Comparison of ENCODE assay signal across 9 cellular contexts in the genomic region with DNA sequence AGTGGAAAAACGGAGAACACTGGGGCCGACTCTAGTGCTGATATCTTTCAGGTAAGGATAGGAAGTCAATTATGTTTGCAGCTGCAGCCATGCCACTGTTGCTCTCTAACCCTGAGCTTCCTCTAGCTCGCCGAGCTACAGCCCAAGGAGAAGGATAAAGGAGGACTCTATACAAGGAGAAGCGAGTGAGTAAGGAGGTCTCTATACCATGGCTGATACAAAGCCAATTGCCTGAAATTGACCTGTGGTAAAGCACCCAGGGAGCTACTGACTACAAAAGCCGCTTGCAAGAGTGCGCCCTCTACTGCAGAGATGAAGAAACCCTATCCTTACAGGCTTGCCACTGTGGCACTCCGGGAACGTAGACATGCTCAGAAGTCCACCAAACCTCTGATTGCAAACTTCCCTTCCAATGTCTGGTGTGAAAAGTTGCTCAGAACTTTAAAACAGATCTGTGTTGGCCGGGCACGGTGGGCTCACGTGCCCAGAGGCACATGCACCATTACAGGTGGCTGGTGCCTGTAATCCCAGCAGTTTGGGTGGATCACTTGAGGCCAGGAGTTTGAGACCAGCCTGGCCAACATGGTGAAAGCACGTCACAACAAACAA. TPM values are rescaled to one million over a fixed set of nuclear protein-coding genes. Genes with fewer than 3 reads are reported as not detected.
DNase-seq lines count a peak whose midpoint lies in the region; ATAC-seq and TF ChIP-seq lines count a peak whose summit lies in the region.
"Had no signal": no experiment of that assay in that cellular context is flagged by ENCODE, and none has a peak within 500 bp of the region (broad histone marks: within the 10 kb centered on the region; RNA-seq: fewer than 3 reads in every experiment).

No MANE protein-coding gene starts in this region.

- H3K27ac ChIP-seq in GM23338 (ENCODE audit: low read depth) (no peak overlapping the region), mesenchymal stem cell (ENCODE audit: low read length, poor library complexity, severe bottlenecking) (no peak overlapping the region), ovary (no peak overlapping the region)

- no peaks in the 10 kb centered on the region for H4K20me1 ChIP-seq in GM23338 (replicated peaks; ENCODE audit: insufficient read depth)

- no peak overlapping the region for H3K4me3 ChIP-seq in GM23338
- no peak overlapping the region for H3K4me3 ChIP-seq in mesenchymal stem cell (ENCODE audit: insufficient read depth in 1 of 2, low read depth in 1 of 2, low read length in 2 of 2)
- H3K4me3 ChIP-seq in ovary = no peak overlapping the region

- H3F3A ChIP-seq in GM23338 (replicated peaks; ENCODE audit: low read depth) = 0 out of 2 replicates have a peak, but pooled peaks cover 3% of the 10 kb centered on the region

- H3K4ac ChIP-seq in mesenchymal stem cell (ENCODE audit: low read depth in 1 of 2, low read length in 2 of 2) = no peak overlapping the region

- H2BK5ac ChIP-seq in mesenchymal stem cell (ENCODE audit: low read depth, low read length, poor library complexity, severe bottlenecking) = no peak overlapping the region

- H2BK15ac ChIP-seq in mesenchymal stem cell (ENCODE audit: low read depth, poor library complexity, severe bottlenecking) = no peak overlapping the region

- no peak overlapping the region for H4K8ac ChIP-seq in mesenchymal stem cell (ENCODE audit: low read length)

- intact Hi-C loops in ovary (cut with DNase I) = no loop called here

- H2BK120ac ChIP-seq in mesenchymal stem cell (ENCODE audit: low read depth, low read length) = no peak overlapping the region

- H3K27ac Mint-ChIP-seq in GM23338 = no peak overlapping the region

- H3K23ac ChIP-seq in mesenchymal stem cell (ENCODE audit: low read length in 2 of 2) = no peak overlapping the region

- H3K18ac ChIP-seq in mesenchymal stem cell (ENCODE audit: low read depth in 1 of 2, low read length in 2 of 2) = no peak overlapping the region

- no peak overlapping the region for H3K14ac ChIP-seq in mesenchymal stem cell (ENCODE audit: low read length in 2 of 2)

- peaks cover 26% of the 10 kb centered on the region for H3K27me3 Mint-ChIP-seq in GM23338 (ENCODE audit: insufficient read depth, low read depth, poor library complexity)

- H3K36me3 ChIP-seq in GM23338 (ENCODE audit: insufficient read depth) = no peaks in the 10 kb centered on the region
- no peaks in the 10 kb centered on the region for H3K36me3 ChIP-seq in mesenchymal stem cell (ENCODE audit: control insufficient read depth in 1 of 2, insufficient read depth in 2 of 2, low read depth in 1 of 2, low read length in 2 of 2)
- no peaks in the 10 kb centered on the region for H3K36me3 ChIP-seq in ovary

- peak overlapping the region; percentile 61; the same call in 1 of the 2 replicates for H2AFZ ChIP-seq in GM23338
- H2AFZ ChIP-seq in mesenchymal stem cell (ENCODE audit: low read depth, low read length) = no peak overlapping the region

- no peak overlapping the region for H2AK5ac ChIP-seq in mesenchymal stem cell (ENCODE audit: low read length, severe bottlenecking)

- H3K4me1 ChIP-seq in GM23338 (ENCODE audit: insufficient read depth) (peaks cover 7% of the 10 kb centered on the region), mesenchymal stem cell (ENCODE audit: control insufficient read depth, insufficient read depth, low read depth, low read length) (peaks cover 2% of the 10 kb centered on the region), ovary (ENCODE audit: insufficient read depth) (no peaks in the 10 kb centered on the region)

- H4K91ac ChIP-seq in mesenchymal stem cell (ENCODE audit: low read length) = no peak overlapping the region

- TF ChIP-seq POLR2A in ovary (IDR thresholded peaks at IDR 0.05) = no peak

- H3K4me2 ChIP-seq in GM23338 (no peak overlapping the region), mesenchymal stem cell (ENCODE audit: low read length, poor library complexity, severe bottlenecking) (no peak overlapping the region)

- peak; percentile 95 for ATAC-seq in GM23338

- H3K9ac ChIP-seq in mesenchymal stem cell (ENCODE audit: low read length) = no peak overlapping the region

- no peaks in the 10 kb centered on the region for H3K79me1 ChIP-seq in mesenchymal stem cell (replicated peaks; ENCODE audit: low read length, poor library complexity, severe bottlenecking)

- H2BK12ac ChIP-seq in mesenchymal stem cell (ENCODE audit: low read length in 2 of 2) = no peak overlapping the region

- H3K79me2 ChIP-seq in GM23338 (replicated peaks; ENCODE audit: insufficient read depth) = no peaks in the 10 kb centered on the region

- peak; percentile 58 for DNase-seq in Ammon's horn (ENCODE audit: low spot score)
- DNase-seq in GM23338 (ENCODE audit: low spot score) = peak; percentile 95
- DNase-seq in NCI-H2196 treated with DMSO at 0.1 percent for 48 hours (lab: John Stamatoyannopoulos, UW; ENCODE audit: unreplicated experiment) = peak; percentile 10
- peak; percentile 19 to 43 for DNase-seq in activated CD4-positive, alpha-beta T cell treated with anti-CD3 and anti-CD28 coated beads for 24 hours (ENCODE audit: low read depth in 2 of 2)
- DNase-seq in effector CD4-positive, alpha-beta T cell = peak; percentile 32
- DNase-seq in mesenchymal stem cell = peak; percentile 66
- DNase-seq in stimulated activated naive CD4-positive, alpha-beta T cell treated with Interleukin-2 at 50 U/mL for 16 hours (lab: John Stamatoyannopoulos, UW) = peak; percentile 19
- no peak for DNase-seq in ovary

- no peaks in the 10 kb centered on the region for H3K36me3 Mint-ChIP-seq in GM23338 (ENCODE audit: low read depth)

- no peaks in the 10 kb centered on the region for H3K9me2 ChIP-seq in GM23338 (ENCODE audit: insufficient read depth)

- WGBS in mesenchymal stem cell = 23% methylated on average over 12 of the region's 13 CpGs
- WGBS in ovary, 3 donors = 20 to 22% (median 20%) methylated on average over 13 of the region's 13 CpGs

- TF ChIP-seq CTCF in GM23338 (conservative IDR thresholded peaks at IDR 0.05; ENCODE audit: low read depth in 2 of 2) (peak; percentile 82 to 89), ovary (IDR thresholded peaks at IDR 0.05) (no peak)

- H3K9me3 ChIP-seq in mesenchymal stem cell (ENCODE audit: control insufficient read depth, low read length) = no peaks in the 10 kb centered on the region
- H3K9me3 ChIP-seq in ovary = no peaks in the 10 kb centered on the region

- TF ChIP-seq EP300 in ovary (IDR thresholded peaks at IDR 0.05) = no peak

- H3K9me3 Mint-ChIP-seq in GM23338 = no peaks in the 10 kb centered on the region

- H3K4me1 Mint-ChIP-seq in GM23338 = peaks cover 12% of the 10 kb centered on the region

- peaks cover 37% of the 10 kb centered on the region for H3K27me3 ChIP-seq in GM23338 (ENCODE audit: insufficient read depth)
- H3K27me3 ChIP-seq in mesenchymal stem cell (ENCODE audit: control insufficient read depth in 1 of 2, insufficient read depth in 1 of 2, low read length in 2 of 2) = peaks cover 38% of the 10 kb centered on the region in 2 experiments
- no peaks in the 10 kb centered on the region for H3K27me3 ChIP-seq in ovary

- H3K4me3 Mint-ChIP-seq in GM23338 = no peak overlapping the region

RNA-seq across cellular contexts. Expression of gene SLC46A1, which starts 10.8 kb away (rescaled TPM):
- 12.5 and 12.7 TPM in 2 replicates for total RNA-seq in GM23338 (2014; rRNA removed; shearing (Covaris generic))
- polyA plus RNA-seq in GM23338 (2016; fragmentation: Nextera tagmentation; extraction: Ambion mirVana) (3.3 TPM in 2 replicates), ovary (10 to 100 TPM in 1 of 2 donors, 1 to 10 TPM in 1; 4.0 to 32.2 TPM)
- polyA plus RNA-seq in mesenchymal stem cell (2013, experiment 1 of 2) = 3.4 TPM
- 3.4 TPM for polyA plus RNA-seq in mesenchymal stem cell (2013, experiment 2 of 2)
- total RNA-seq in ovary = 10 to 100 TPM in 5 of 7 donors, 1 to 10 TPM in 2; 5.0 to 13.6 (median 12.2) TPM

RNA-seq across cellular contexts. Expression of gene SARM1, which starts 45.3 kb away (rescaled TPM):
- total RNA-seq in GM23338 (2014; rRNA removed; shearing (Covaris generic)) = 10.4 and 15.3 TPM in 2 replicates
- polyA plus RNA-seq in GM23338 (2016; fragmentation: Nextera tagmentation; extraction: Ambion mirVana) = 0.89 and 1.4 TPM in 2 replicates
- 4.1 TPM for polyA plus RNA-seq in mesenchymal stem cell (2013, experiment 1 of 2)
- polyA plus RNA-seq in mesenchymal stem cell (2013, experiment 2 of 2) = 3.9 TPM
- total RNA-seq in ovary = 10 to 100 TPM in 6 of 7 donors, 1 to 10 TPM in 1; 7.4 to 21.5 (median 16.5) TPM
- 10 to 100 TPM in 1 of 2 donors, 1 to 10 TPM in 1; 9.0 to 12.4 TPM for polyA plus RNA-seq in ovary

RNA-seq across cellular contexts. Expression of gene VTN, which starts 46.7 kb away (rescaled TPM):
- total RNA-seq in GM23338 (2014; rRNA removed; shearing (Covaris generic)) = 0.35 TPM in 1 of 2 replicates, not detected in the other
- polyA plus RNA-seq in GM23338 (2016; fragmentation: Nextera tagmentation; extraction: Ambion mirVana) = 0.16 and 0.17 TPM in 2 replicates
- polyA plus RNA-seq in mesenchymal stem cell (2013, experiment 1 of 2) = 0.76 TPM
- 0.58 TPM for polyA plus RNA-seq in mesenchymal stem cell (2013, experiment 2 of 2)
- 1 to 10 TPM in 5 of 7 donors, under 1 TPM in 1, not detected in 1; 0.25 to 5.9 (median 4.1) TPM for total RNA-seq in ovary
- 10 to 100 TPM in 1 of 2 donors, 1 to 10 TPM in 1; 1.5 to 20.5 TPM for polyA plus RNA-seq in ovary
- total RNA-seq: mononuclear cell had no signal

RNA-seq across cellular contexts. Expression of gene SEBOX, which starts 51.8 kb away (rescaled TPM):
- not detected in 2 replicates for total RNA-seq in GM23338 (2014; rRNA removed; shearing (Covaris generic))
- polyA plus RNA-seq in GM23338 (2016; fragmentation: Nextera tagmentation; extraction: Ambion mirVana) (not detected in 2 replicates), ovary (not detected)
- not detected for polyA plus RNA-seq in mesenchymal stem cell (2013, experiment 1 of 2)
- polyA plus RNA-seq in mesenchymal stem cell (2013, experiment 2 of 2) = not detected
- total RNA-seq in ovary = not detected
- total RNA-seq: mononuclear cell had no signal

RNA-seq across cellular contexts. Expression of gene SLC13A2, which starts 56.6 kb away (rescaled TPM):
- total RNA-seq in GM23338 (2014; rRNA removed; shearing (Covaris generic)) = not detected in 2 replicates
- polyA plus RNA-seq in GM23338 (2016; fragmentation: Nextera tagmentation; extraction: Ambion mirVana) (not detected in 2 replicates), ovary (not detected)
- not detected for polyA plus RNA-seq in mesenchymal stem cell (2013, experiment 1 of 2)
- polyA plus RNA-seq in mesenchymal stem cell (2013, experiment 2 of 2) = not detected
- total RNA-seq in ovary = under 1 TPM in 1 of 7 donors, not detected in 6; 0.95 TPM
- total RNA-seq: mononuclear cell had no signal

Comparison
In these comparisons a context has a peak if more than half of its experiments do, and no peak if none do; other contexts are left out.
1. DNase-seq: peak in Ammon's horn (single experiment), GM23338 (single experiment), NCI-H2196 treated with DMSO at 0.1 percent for 48 hours (single experiment), activated CD4-positive, alpha-beta T cell treated with anti-CD3 and anti-CD28 coated beads for 24 hours (2 of 2), effector CD4-positive, alpha-beta T cell (single experiment), mesenchymal stem cell (single experiment) and stimulated activated naive CD4-positive, alpha-beta T cell treated with Interleukin-2 at 50 U/mL for 16 hours (single experiment); none in ovary (0 of 5).
2. CTCF ChIP-seq: peak in GM23338 (2 of 2); none in ovary (0 of 3).